In genomic region chr15:98856540-98856907, GRCh38 we compare ENCODE assay signal across 12 cellular contexts.
DNase-seq lines count a peak whose midpoint lies in the region; ATAC-seq and TF ChIP-seq lines count a peak whose summit lies in the region.
"Had no signal": no experiment of that assay in that cellular context is flagged by ENCODE, and none has a peak within 500 bp of the region (broad histone marks: within the 10 kb centered on the region; RNA-seq: fewer than 3 reads in every experiment).

No MANE protein-coding gene starts in this region.

- no peak for TF ChIP-seq POLR2A in vagina (IDR thresholded peaks at IDR 0.05)

- no peak for TF ChIP-seq CTCF in brain (conservative IDR thresholded peaks at IDR 0.05)
- TF ChIP-seq CTCF in left lung (IDR thresholded peaks at IDR 0.05): no peak
- no peak for TF ChIP-seq CTCF in vagina (IDR thresholded peaks at IDR 0.05)

- peak overlapping the region in 4 of 5 experiments; percentile 3 to 17 (median 12) for H3K4me3 Mint-ChIP-seq in brain
- H3K4me3 Mint-ChIP-seq: stimulated activated naive CD8-positive, alpha-beta T cell treated with anti-CD3 and anti-CD28 coated beads, Interleukin-15, amount 100 ng/mL, for 72 hours had no signal

- H3K36me3 Mint-ChIP-seq in brain: no peaks in the 10 kb centered on the region

- intact Hi-C loops in left lung (cut with DNase I) (no loop called here), vagina (cut with DNase I) (no loop called here), Right ventricle myocardium inferior (cut with DNase I) (no loop called here)

- peaks cover 86% of the 10 kb centered on the region for H3K4me1 Mint-ChIP-seq in brain

- H3K27me3 Mint-ChIP-seq in brain: no peaks in the 10 kb centered on the region
- H3K27me3 Mint-ChIP-seq: stimulated activated naive CD8-positive, alpha-beta T cell treated with anti-CD3 and anti-CD28 coated beads, Interleukin-15, amount 100 ng/mL, for 72 hours had no signal

- peak overlapping the region in 4 of 5 experiments; percentile 2 to 81 (median 46) for H3K27ac Mint-ChIP-seq in brain
- H3K27ac Mint-ChIP-seq: stimulated activated naive CD8-positive, alpha-beta T cell treated with anti-CD3 and anti-CD28 coated beads, Interleukin-15, amount 100 ng/mL, for 72 hours had no signal

- H3K27me3 ChIP-seq in left lung (no peaks in the 10 kb centered on the region), vagina (no peaks in the 10 kb centered on the region)

- no peaks in the 10 kb centered on the region for H3K9me3 ChIP-seq in left lung
- H3K9me3 ChIP-seq in vagina: no peaks in the 10 kb centered on the region

- no peak overlapping the region for H3K4me3 ChIP-seq in left lung
- H3K4me3 ChIP-seq in vagina: no peak overlapping the region

- H3K4me1 ChIP-seq in left lung (peaks cover 17 to 89% of the 10 kb centered on the region in 2 donors), vagina (peaks cover 85% of the 10 kb centered on the region)

- DNase-seq in HCEC 1CT (peak; percentile 90), left lung (no peak), vagina (ENCODE audit: extremely low spot score in 2 of 2) (no peak), NCI-H187 (lab: John Stamatoyannopoulos, UW) (no peak), Right ventricle myocardium inferior (ENCODE audit: missing footprints) (no peak)
- DNase-seq: DMS53; H7; NCI-H1694; stimulated activated CD4-positive, alpha-beta T cell treated with anti-CD3 and anti-CD28 coated beads, Interleukin-4, amount 100 ng/mL, for 4 hours; stimulated activated naive CD8-positive, alpha-beta T cell treated with anti-CD3 and anti-CD28 coated beads, Interleukin-15, amount 100 ng/mL, for 72 hours had no signal

- no peaks in the 10 kb centered on the region for H3K9me3 Mint-ChIP-seq in brain
- H3K9me3 Mint-ChIP-seq: stimulated activated naive CD8-positive, alpha-beta T cell treated with anti-CD3 and anti-CD28 coated beads, Interleukin-15, amount 100 ng/mL, for 72 hours had no signal

- H3K27ac ChIP-seq in left lung (peak overlapping the region; percentile 65 to 85), vagina (peak overlapping the region; percentile 94)

- no peak for ATAC-seq in left lung
- ATAC-seq in HG03520 (IDR thresholded peaks at IDR 0.05; ENCODE audit: unreplicated experiment): no peak
- no peak for ATAC-seq in Right ventricle myocardium inferior
- ATAC-seq: stimulated activated naive CD8-positive, alpha-beta T cell treated with anti-CD3 and anti-CD28 coated beads, Interleukin-15, amount 100 ng/mL, for 72 hours had no signal

- no peaks in the 10 kb centered on the region for H3K36me3 ChIP-seq in left lung
- no peaks in the 10 kb centered on the region for H3K36me3 ChIP-seq in vagina
